ENCODE assay signal across 8 cellular contexts in the genomic region with DNA sequence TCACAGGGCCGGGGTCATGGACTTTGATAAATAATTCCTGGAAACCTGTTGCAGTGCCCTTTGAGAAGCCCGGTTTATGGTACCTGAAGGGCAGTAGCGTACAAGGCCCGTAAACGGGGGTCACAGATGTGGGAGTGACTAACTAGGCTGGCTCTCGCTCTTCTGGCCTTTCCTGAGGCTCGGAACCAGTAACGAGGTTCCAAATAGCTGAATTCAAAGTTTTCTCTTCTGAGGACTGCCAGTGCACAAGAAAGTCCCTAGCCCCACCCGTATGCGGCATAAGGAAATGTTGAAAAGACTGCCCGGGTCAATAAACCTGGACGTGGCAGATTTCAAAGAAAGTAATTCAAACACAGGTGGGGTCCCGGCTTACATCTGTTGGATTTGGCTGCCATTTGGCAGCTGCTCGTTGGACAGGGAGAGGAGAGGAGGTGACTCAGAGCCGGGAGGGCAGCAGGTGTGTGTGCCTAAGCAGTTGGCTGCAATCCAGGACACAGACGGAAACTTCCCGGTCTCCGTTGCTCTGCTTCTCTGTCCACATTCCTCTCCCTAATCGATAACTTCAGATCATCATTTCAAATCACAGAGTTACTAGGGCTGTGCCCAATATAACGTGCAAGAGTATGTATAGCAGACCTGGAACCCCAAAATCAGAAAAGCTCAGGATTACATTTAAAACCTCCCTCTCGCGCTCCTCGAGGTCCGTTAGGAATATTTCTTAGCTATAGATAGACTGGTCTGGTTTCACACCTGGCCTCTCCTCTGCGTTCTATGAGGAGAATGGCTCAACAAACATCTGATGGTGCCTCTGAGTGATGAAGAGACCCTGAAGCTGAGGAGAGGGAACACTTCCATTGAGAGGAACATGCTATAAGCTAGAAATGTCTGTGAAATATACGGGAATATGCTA. TPM values are rescaled to one million over a fixed set of nuclear protein-coding genes. Genes with fewer than 3 reads are reported as not detected.
A peak's percentile ranks its signal among the peaks of the same experiment; 100 is the strongest.
DNase-seq lines count a peak whose midpoint lies in the region; ATAC-seq and TF ChIP-seq lines count a peak whose summit lies in the region.

No MANE protein-coding gene starts in this region.

- H3K79me2 ChIP-seq in Karpas-422 (ENCODE audit: low read length): no peaks in the 10 kb centered on the region

- peak overlapping the region; percentile 98 for H3K4me2 ChIP-seq in Karpas-422 (ENCODE audit: low read depth, low read length, poor library complexity, severe bottlenecking)

- no peaks in the 10 kb centered on the region for H3K27me3 Mint-ChIP-seq in Calu3 (ENCODE audit: unreplicated experiment)

- in situ Hi-C loops in SK-MEL-5 (cut with HindIII; ENCODE audit: low pct_unique_long_range_greater_than_20kb, low sequenced_read_pairs): no loop called here
- in situ Hi-C loops in astrocyte of the cerebellum (cut with HindIII; ENCODE audit: low sequenced_read_pairs): no loop called here
- in situ Hi-C loops in gastrocnemius medialis (cut with MboI; ENCODE audit: low sequenced_read_pairs in 4 of 4): no loop called here

- H3K9me2 ChIP-seq in Karpas-422 (replicated peaks; ENCODE audit: insufficient read depth, low read length): no peaks in the 10 kb centered on the region

- TSS peak; percentile 72 for BruUV-seq in Calu3 (replicated peaks; lab: Mats Ljungman, UMichigan)

- peaks cover 28% of the 10 kb centered on the region for H3K36me3 Mint-ChIP-seq in Calu3 (ENCODE audit: insufficient read depth, unreplicated experiment)

- TF ChIP-seq CTCF in Calu3 (IDR thresholded peaks at IDR 0.05; ENCODE audit: unreplicated experiment) (no peak), astrocyte of the cerebellum (IDR thresholded peaks at IDR 0.05; ENCODE audit: low read depth, low read length, missing control alignments) (no peak), gastrocnemius medialis (IDR thresholded peaks at IDR 0.05 in 4 of 5, conservative IDR thresholded peaks at IDR 0.05 in 1 of 5) (no peak)

- no peak overlapping the region; the same call in 1 of the 2 replicates for H3K27ac ChIP-seq in Karpas-422 (ENCODE audit: low read length)
- H3K27ac ChIP-seq in gastrocnemius medialis: peak overlapping the region; percentile 88 to 96 (median 90)

- no peaks in the 10 kb centered on the region for H3K9me3 ChIP-seq in Karpas-422 (ENCODE audit: low read length)
- H3K9me3 ChIP-seq in gastrocnemius medialis: no peaks in the 10 kb centered on the region

- H2AFZ ChIP-seq in Karpas-422 (ENCODE audit: low read length): peak overlapping the region; percentile 99

- intact Hi-C loops in Calu3 (cut with micrococcal nuclease; ENCODE audit: unreplicated experiment) (no loop called here), gastrocnemius medialis (cut with DNase I; ENCODE audit: low total_unique reads) (loop anchor here (1.0 to 10.0 kb wide), 5 partner anchors 386 to 1891 kb away; a partner anchor contains a TSS)

- H3K4me3 Mint-ChIP-seq in Calu3 (ENCODE audit: low read depth, unreplicated experiment): peak overlapping the region; percentile 93

- no peak for TF ChIP-seq POLR2A in gastrocnemius medialis (IDR thresholded peaks at IDR 0.05)

- no peaks in the 10 kb centered on the region for H3K36me3 ChIP-seq in Karpas-422 (ENCODE audit: insufficient read depth, low read length)
- peaks cover 0 to 15% of the 10 kb centered on the region in 2 donors for H3K36me3 ChIP-seq in gastrocnemius medialis

- H3K9ac ChIP-seq in Karpas-422 (ENCODE audit: low read length): peak overlapping the region; percentile 91

- peaks cover 32% of the 10 kb centered on the region for H3K4me1 Mint-ChIP-seq in Calu3 (ENCODE audit: low read depth, unreplicated experiment)

- DNase-seq in Calu3 (peak; percentile 87), Karpas-422 (peak; percentile 76), SK-MEL-5 (ENCODE audit: low read depth, low spot score) (peak; percentile 30), astrocyte of the cerebellum (ENCODE audit: low read depth) (no peak), gastrocnemius medialis (peak; percentile 80 to 82), amniotic stem cell (lab: John Stamatoyannopoulos, UW) (no peak)

- CTCF ChIA-PET in Calu3 (lab: Charles Lee): interaction anchor here (0.5 kb wide), 1 partner anchor 14 kb away, joined by 4 read pairs; no protein-coding TSS in a partner anchor

- H3K9me3 Mint-ChIP-seq in Calu3 (ENCODE audit: low read depth, unreplicated experiment): no peaks in the 10 kb centered on the region

- H3K4me3 ChIP-seq in Karpas-422 (ENCODE audit: low read length) (peak overlapping the region; percentile 91), astrocyte of the cerebellum (ENCODE audit: low read depth, low read length) (peak overlapping the region; percentile 85), iPS-11a (ENCODE audit: low read depth, low read length) (peak overlapping the region; percentile 60), gastrocnemius medialis (peak overlapping the region; percentile 70 to 96 (median 71))

- H3K27me3 ChIP-seq in Karpas-422 (ENCODE audit: low read length) (no peaks in the 10 kb centered on the region), gastrocnemius medialis (no peaks in the 10 kb centered on the region)

- H3K4me1 ChIP-seq in Karpas-422 (ENCODE audit: low read length) (peaks cover 29% of the 10 kb centered on the region), gastrocnemius medialis (peaks cover 5 to 13% of the 10 kb centered on the region in 2 donors)

- H3K27ac Mint-ChIP-seq in Calu3 (ENCODE audit: unreplicated experiment): peak overlapping the region; percentile 85

- ATAC-seq in GM21515 (IDR thresholded peaks at IDR 0.05; ENCODE audit: unreplicated experiment): peak; percentile 11
- ATAC-seq in gastrocnemius medialis: peak; percentile 80 to 83

- 0 out of 2 replicates have a peak, but pooled peaks cover 12% of the 10 kb centered on the region for H4K20me1 ChIP-seq in Karpas-422 (ENCODE audit: insufficient read depth, low read depth, low read length)

RNA-seq across cellular contexts. Expression of a gene that starts 0.8 kb away (rescaled TPM):
- 52.5 and 58.2 TPM in 2 replicates for total RNA-seq in Calu3 (2022)
- total RNA-seq in Karpas-422 (2014; rRNA removed; shearing (Covaris generic); ENCODE audit: low replicate concordance): 5.3 and 9.7 TPM in 2 replicates
- 15.0 and 23.6 TPM in 2 replicates for total RNA-seq in SK-MEL-5 (2014; rRNA removed; shearing (Covaris generic))
- polyA plus RNA-seq in SK-MEL-5 (2015; cell fraction: cytosol; rRNA removed): 41.2 and 44.6 TPM in 2 replicates
- polyA plus RNA-seq in SK-MEL-5 (2015; cell fraction: nucleus; rRNA removed): 9.9 and 13.1 TPM in 2 replicates
- 1 to 10 TPM; 3.4 to 7.2 (median 4.6) TPM for total RNA-seq in gastrocnemius medialis

Comparison
In these comparisons a context has a peak if more than half of its experiments do, and no peak if none do; other contexts are left out.
1. DNase-seq: peak in Calu3 (single experiment), Karpas-422 (single experiment), SK-MEL-5 (single experiment) and gastrocnemius medialis (2 of 2); none in astrocyte of the cerebellum (single experiment) and amniotic stem cell (single experiment).
2. Peak in every context shown above with its lines, with median percentiles within 50 percentile points of each other: H3K4me3 ChIP-seq.